Comparison of ENCODE assay signal across 2 cellular contexts in genomic region chr15:34099914-34100313, GRCh38.
TF ChIP-seq lines count a peak whose summit lies in the region.

No MANE protein-coding gene starts in this region.

TF ChIP-seq in SK-N-SH, 30 proteins besides CTCF, POLR2A, EP300 and RAD21 (continued from another document):
- no peak for TF ChIP-seq POLR2AphosphoS5 (IDR thresholded peaks at IDR 0.05; ENCODE audit: low read depth, low read length)
- no peak for TF ChIP-seq GABPA (IDR thresholded peaks at IDR 0.05; ENCODE audit: low read depth)
- TF ChIP-seq, protein P1, sequence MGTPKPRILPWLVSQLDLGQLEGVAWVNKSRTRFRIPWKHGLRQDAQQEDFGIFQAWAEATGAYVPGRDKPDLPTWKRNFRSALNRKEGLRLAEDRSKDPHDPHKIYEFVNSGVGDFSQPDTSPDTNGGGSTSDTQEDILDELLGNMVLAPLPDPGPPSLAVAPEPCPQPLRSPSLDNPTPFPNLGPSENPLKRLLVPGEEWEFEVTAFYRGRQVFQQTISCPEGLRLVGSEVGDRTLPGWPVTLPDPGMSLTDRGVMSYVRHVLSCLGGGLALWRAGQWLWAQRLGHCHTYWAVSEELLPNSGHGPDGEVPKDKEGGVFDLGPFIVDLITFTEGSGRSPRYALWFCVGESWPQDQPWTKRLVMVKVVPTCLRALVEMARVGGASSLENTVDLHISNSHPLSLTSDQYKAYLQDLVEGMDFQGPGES (IDR thresholded peaks at IDR 0.05; ENCODE audit: low read depth, low read length), result no peak
- TF ChIP-seq CHD2 (IDR thresholded peaks at IDR 0.05; ENCODE audit: low read length, partially characterized antibody), result no peak
- no peak for TF ChIP-seq GATA2 (CRISPR knock-in tag; IDR thresholded peaks at IDR 0.05)
- no peak for TF ChIP-seq EZH2phosphoT487 (IDR thresholded peaks at IDR 0.05; ENCODE audit: borderline replicate concordance, low read depth)
- no peak for TF ChIP-seq FOXM1 (IDR thresholded peaks at IDR 0.05; ENCODE audit: low read depth)
- no peak for TF ChIP-seq JUND (IDR thresholded peaks at IDR 0.05)
- TF ChIP-seq, protein P2, sequence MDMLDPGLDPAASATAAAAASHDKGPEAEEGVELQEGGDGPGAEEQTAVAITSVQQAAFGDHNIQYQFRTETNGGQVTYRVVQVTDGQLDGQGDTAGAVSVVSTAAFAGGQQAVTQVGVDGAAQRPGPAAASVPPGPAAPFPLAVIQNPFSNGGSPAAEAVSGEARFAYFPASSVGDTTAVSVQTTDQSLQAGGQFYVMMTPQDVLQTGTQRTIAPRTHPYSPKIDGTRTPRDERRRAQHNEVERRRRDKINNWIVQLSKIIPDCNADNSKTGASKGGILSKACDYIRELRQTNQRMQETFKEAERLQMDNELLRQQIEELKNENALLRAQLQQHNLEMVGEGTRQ (IDR thresholded peaks at IDR 0.05; ENCODE audit: borderline replicate concordance, low read depth, low read length), result no peak
- TF ChIP-seq NRF1 (IDR thresholded peaks at IDR 0.05; ENCODE audit: low read depth, low read length), result no peak
- TF ChIP-seq YY1 (IDR thresholded peaks at IDR 0.05; ENCODE audit: low read depth), result no peak
TF ChIP-seq in SK-N-SH: peak in this region for 0.

TF ChIP-seq in SK-N-SH treated with all-trans-retinoic acid at 6 μM for 48 hours, 23 proteins besides CTCF, POLR2A, EP300 and RAD21:
- TF ChIP-seq POU6F1 (CRISPR knock-in tag; IDR thresholded peaks at IDR 0.05; ENCODE audit: borderline replicate concordance, low read depth) (no peak), RARB (CRISPR knock-in tag; IDR thresholded peaks at IDR 0.05) (no peak), OSR1 (CRISPR knock-in tag; IDR thresholded peaks at IDR 0.05) (no peak), ARNTL (CRISPR knock-in tag; IDR thresholded peaks at IDR 0.05; ENCODE audit: borderline replicate concordance, low read depth) (no peak), CSDC2 (CRISPR knock-in tag; IDR thresholded peaks at IDR 0.05) (no peak), SNAI2 (CRISPR knock-in tag; IDR thresholded peaks at IDR 0.05) (no peak), ZFP3 (CRISPR knock-in tag; IDR thresholded peaks at IDR 0.05) (no peak), ZNF565 (CRISPR knock-in tag; conservative IDR thresholded peaks at IDR 0.05; ENCODE audit: low read depth) (no peak), ZFP30 (CRISPR knock-in tag; IDR thresholded peaks at IDR 0.05) (no peak)
- TF ChIP-seq, protein P3, sequence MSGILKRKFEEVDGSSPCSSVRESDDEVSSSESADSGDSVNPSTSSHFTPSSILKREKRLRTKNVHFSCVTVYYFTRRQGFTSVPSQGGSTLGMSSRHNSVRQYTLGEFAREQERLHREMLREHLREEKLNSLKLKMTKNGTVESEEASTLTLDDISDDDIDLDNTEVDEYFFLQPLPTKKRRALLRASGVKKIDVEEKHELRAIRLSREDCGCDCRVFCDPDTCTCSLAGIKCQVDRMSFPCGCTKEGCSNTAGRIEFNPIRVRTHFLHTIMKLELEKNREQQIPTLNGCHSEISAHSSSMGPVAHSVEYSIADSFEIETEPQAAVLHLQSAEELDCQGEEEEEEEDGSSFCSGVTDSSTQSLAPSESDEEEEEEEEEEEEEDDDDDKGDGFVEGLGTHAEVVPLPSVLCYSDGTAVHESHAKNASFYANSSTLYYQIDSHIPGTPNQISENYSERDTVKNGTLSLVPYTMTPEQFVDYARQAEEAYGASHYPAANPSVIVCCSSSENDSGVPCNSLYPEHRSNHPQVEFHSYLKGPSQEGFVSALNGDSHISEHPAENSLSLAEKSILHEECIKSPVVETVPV (CRISPR knock-in tag; IDR thresholded peaks at IDR 0.05), result no peak
